In the genomic region with DNA sequence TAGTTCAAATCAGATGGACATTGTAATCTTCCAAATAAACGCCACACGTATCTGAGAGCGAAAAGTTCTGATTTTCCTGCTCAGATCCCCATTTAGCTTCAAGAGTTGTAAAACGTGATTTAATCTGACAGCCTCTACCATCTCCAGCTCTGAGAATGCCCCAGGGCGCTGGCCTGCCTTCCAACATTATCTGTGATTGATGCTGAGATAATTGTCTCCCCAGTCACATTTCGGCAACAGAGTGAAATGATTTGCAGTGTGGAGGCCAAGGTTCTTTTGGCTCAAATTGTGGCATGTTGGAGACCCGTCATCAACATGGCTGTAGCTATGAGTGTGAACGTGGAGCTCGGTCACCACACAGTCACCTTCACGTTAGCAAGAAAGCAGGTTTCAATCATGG, we compare ENCODE assay signal across 20 cellular contexts.
A peak's percentile ranks its signal among the peaks of the same experiment; 100 is the strongest.
DNase-seq lines count a peak whose midpoint lies in the region; ATAC-seq and TF ChIP-seq lines count a peak whose summit lies in the region.
"Had no signal": no experiment of that assay in that cellular context is flagged by ENCODE, and none has a peak within 500 bp of the region (broad histone marks: within the 10 kb centered on the region; RNA-seq: fewer than 3 reads in every experiment).

No MANE protein-coding gene starts in this region.

- POLR2A ChIA-PET in CD4-positive, alpha-beta memory T cell (lab: Charles Lee; ENCODE audit: partially characterized antibody), result no interaction called here

- DNase-seq in Right ventricle myocardium superior (peak; percentile 10), right atrium auricular region (ENCODE audit: low spot score) (no peak), endodermal cell (peak; percentile 22), retina (peak; percentile 78), GM19240 (ENCODE audit: insufficient read length, low spot score) (no peak), NCI-H187 (lab: John Stamatoyannopoulos, UW) (no peak)
- DNase-seq in CD4-positive, alpha-beta memory T cell, result no peak
- DNase-seq: DMS153, HFFc6, Kasumi-1, NCI-H1092 treated with DMSO at 0.1 percent for 48 hours, NCI-H1436, NCI-H2029 treated with DMSO at 0.1 percent for 48 hours, NCI-H446 treated with DMSO at 0.1 percent for 48 hours, NCI-H526, RPMI8226, SHP77 had no signal

- no peaks in the 10 kb centered on the region for H3K4me1 ChIP-seq in right atrium auricular region
- no peaks in the 10 kb centered on the region for H3K4me1 ChIP-seq in endodermal cell (ENCODE audit: control insufficient read depth, insufficient read depth, low read length)
- no peaks in the 10 kb centered on the region for H3K4me1 ChIP-seq in CD4-positive, alpha-beta memory T cell (ENCODE audit: insufficient read depth, low read length)
- H3K4me1 ChIP-seq: HAP-1 had no signal

- H3K4me3 ChIP-seq in right atrium auricular region (no peak overlapping the region), endodermal cell (ENCODE audit: low read length) (no peak overlapping the region)
- no peak overlapping the region for H3K4me3 ChIP-seq in CD4-positive, alpha-beta memory T cell (ENCODE audit: low read length in 2 of 2)
- H3K4me3 ChIP-seq: GM23338, HAP-1, K562 had no signal

- peaks cover 9% of the 10 kb centered on the region for H3K4me1 Mint-ChIP-seq in endodermal cell
- peaks cover 0 to 1% (median 0%) of the 10 kb centered on the region in 4 donors for H3K4me1 Mint-ChIP-seq in CD4-positive, alpha-beta memory T cell

- H3K9me3 Mint-ChIP-seq in endodermal cell, result peaks cover 2% of the 10 kb centered on the region
- H3K9me3 Mint-ChIP-seq in CD4-positive, alpha-beta memory T cell, result peaks cover 0 to 3% (median 0%) of the 10 kb centered on the region in 8 donors
- H3K9me3 Mint-ChIP-seq: GM23338 had no signal

- CTCF ChIA-PET in CD4-positive, alpha-beta memory T cell (lab: Charles Lee; ENCODE audit: partially characterized antibody), result no interaction called here

- no peaks in the 10 kb centered on the region for H3K36me3 ChIP-seq in right atrium auricular region
- no peaks in the 10 kb centered on the region for H3K36me3 ChIP-seq in endodermal cell (ENCODE audit: control insufficient read depth, insufficient read depth, low read length)
- H3K36me3 ChIP-seq in CD4-positive, alpha-beta memory T cell (ENCODE audit: insufficient read depth, low read length), result no peaks in the 10 kb centered on the region
- H3K36me3 ChIP-seq: HAP-1 had no signal

- H3K27me3 ChIP-seq in right atrium auricular region (no peaks in the 10 kb centered on the region), endodermal cell (ENCODE audit: control insufficient read depth, insufficient read depth, low read length, poor library complexity, severe bottlenecking) (no peaks in the 10 kb centered on the region)
- no peaks in the 10 kb centered on the region for H3K27me3 ChIP-seq in CD4-positive, alpha-beta memory T cell (ENCODE audit: insufficient read depth, low read length)

- H3K9me3 ChIP-seq in right atrium auricular region (no peaks in the 10 kb centered on the region), endodermal cell (ENCODE audit: control insufficient read depth, low read length) (no peaks in the 10 kb centered on the region)
- H3K9me3 ChIP-seq in CD4-positive, alpha-beta memory T cell (ENCODE audit: control insufficient read depth in 1 of 2, low read length in 2 of 2), result no peaks in the 10 kb centered on the region
- H3K9me3 ChIP-seq: HAP-1 had no signal

- 94 to 95% methylated on average over 9 to 10 of the region's 10 CpGs for WGBS in endodermal cell (ENCODE audit: insufficient coverage in 1 of 2, insufficient read length in 1 of 2), 2 experiments

- no peak overlapping the region for H3K27ac Mint-ChIP-seq in endodermal cell
- peak overlapping the region in 1 of 7 donors; percentile 32 for H3K27ac Mint-ChIP-seq in CD4-positive, alpha-beta memory T cell
- H3K27ac Mint-ChIP-seq: GM23338, HFFc6 had no signal

- H3K27ac ChIP-seq in right atrium auricular region (no peak overlapping the region), endodermal cell (ENCODE audit: low read depth, low read length) (no peak overlapping the region)
- H3K27ac ChIP-seq in CD4-positive, alpha-beta memory T cell (ENCODE audit: low read depth, low read length), result no peak overlapping the region

- ATAC-seq in Right ventricle myocardium superior (ENCODE audit: poor library complexity), result no peak
- ATAC-seq: GM23338, K562 had no signal

- H3K9ac ChIP-seq in endodermal cell (ENCODE audit: extremely low read depth, low read length, poor library complexity, severe bottlenecking), result no peak overlapping the region

- H3K4me3 Mint-ChIP-seq in endodermal cell, result no peak overlapping the region
- H3K4me3 Mint-ChIP-seq in CD4-positive, alpha-beta memory T cell, result no peak overlapping the region
- H3K4me3 Mint-ChIP-seq: GM23338, HFFc6 had no signal

- no peaks in the 10 kb centered on the region for H3K36me3 Mint-ChIP-seq in endodermal cell (ENCODE audit: low read depth)
- H3K36me3 Mint-ChIP-seq in CD4-positive, alpha-beta memory T cell, result peaks cover 0 to 3% of the 10 kb centered on the region in 2 donors

- intact Hi-C loops in Right ventricle myocardium superior (cut with DNase I), result no loop called here
- intact Hi-C loops in CD4-positive, alpha-beta memory T cell (cut with micrococcal nuclease), result no loop called here

- no peaks in the 10 kb centered on the region for H3K27me3 Mint-ChIP-seq in endodermal cell (ENCODE audit: insufficient read depth)
- H3K27me3 Mint-ChIP-seq in CD4-positive, alpha-beta memory T cell, result no peaks in the 10 kb centered on the region

- no peak for TF ChIP-seq CTCF in right atrium auricular region (IDR thresholded peaks at IDR 0.05)
- TF ChIP-seq CTCF in endodermal cell (conservative IDR thresholded peaks at IDR 0.05), result no peak

Comparison
In these comparisons a context has a peak if more than half of its experiments do, and no peak if none do; other contexts are left out.
1. DNase-seq: peak in Right ventricle myocardium superior (single experiment), endodermal cell (single experiment) and retina (single experiment); none in right atrium auricular region (single experiment), GM19240 (single experiment), CD4-positive, alpha-beta memory T cell (0 of 5) and NCI-H187 (0 of 2).